1 cellular context compared by ENCODE assay signal in genomic region chr1:10019561-10019960, GRCh38.
TF ChIP-seq lines count a peak whose summit lies in the region.

No MANE protein-coding gene starts in this region.

TF ChIP-seq in GM12878, 131 proteins besides CTCF, POLR2A, EP300 and RAD21:
- TF ChIP-seq CHD4 (IDR thresholded peaks at IDR 0.05), result no peak
- no peak for TF ChIP-seq ELK1 (IDR thresholded peaks at IDR 0.05; ENCODE audit: low read depth, low read length)
- no peak for TF ChIP-seq ZNF207 (IDR thresholded peaks at IDR 0.05; ENCODE audit: borderline replicate concordance)
- no peak for TF ChIP-seq KLF5 (IDR thresholded peaks at IDR 0.05; ENCODE audit: partially characterized antibody)
- no peak for TF ChIP-seq NRF1 (conservative IDR thresholded peaks at IDR 0.05; ENCODE audit: low read depth, low read length)
- TF ChIP-seq CBFB (IDR thresholded peaks at IDR 0.05; ENCODE audit: low read depth), result no peak
- TF ChIP-seq GATAD2B (conservative IDR thresholded peaks at IDR 0.05; ENCODE audit: low read depth), result no peak
- TF ChIP-seq ZNF384 (IDR thresholded peaks at IDR 0.05; ENCODE audit: borderline replicate concordance, low read depth, low read length), result no peak
- TF ChIP-seq CHD2 (IDR thresholded peaks at IDR 0.05; ENCODE audit: borderline replicate concordance, low read depth, low read length), result no peak
- no peak for TF ChIP-seq RAD51 (IDR thresholded peaks at IDR 0.05)
- no peak for TF ChIP-seq ZBED1 (IDR thresholded peaks at IDR 0.05; ENCODE audit: borderline replicate concordance)
- no peak for TF ChIP-seq TAF1 (IDR thresholded peaks at IDR 0.05; ENCODE audit: borderline replicate concordance, low read depth, low read length)
- TF ChIP-seq CHD1 (IDR thresholded peaks at IDR 0.05; ENCODE audit: low read depth, low read length), result no peak
